In the genomic region with DNA sequence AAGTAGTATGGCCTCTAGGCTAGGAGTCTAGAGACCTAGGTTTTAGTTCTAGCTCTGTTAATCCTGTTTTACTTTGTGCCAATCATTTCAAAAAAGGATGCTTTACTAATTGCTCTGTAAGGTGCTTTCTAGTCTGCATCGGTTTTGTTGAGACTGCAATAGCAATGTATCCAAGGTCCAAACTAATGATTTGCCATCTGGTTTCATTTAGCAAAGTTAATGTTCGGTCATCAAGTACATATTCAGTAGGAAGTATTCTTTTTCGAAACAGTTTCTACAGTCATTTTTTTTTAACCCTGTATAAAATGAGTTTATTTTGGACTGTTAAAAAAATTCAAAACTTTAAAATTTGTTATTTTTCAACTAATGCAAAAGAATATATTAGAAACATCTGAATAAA, we compare ENCODE assay signal across 16 cellular contexts. TPM values are rescaled to one million over a fixed set of nuclear protein-coding genes. Genes with fewer than 3 reads are reported as not detected.
A peak's percentile ranks its signal among the peaks of the same experiment; 100 is the strongest.
DNase-seq lines count a peak whose midpoint lies in the region; ATAC-seq, FAIRE-seq and TF ChIP-seq lines count a peak whose summit lies in the region.
"Had no signal": no experiment of that assay in that cellular context is flagged by ENCODE, and none has a peak within 500 bp of the region (broad histone marks: within the 10 kb centered on the region; RNA-seq: fewer than 3 reads in every experiment).

No MANE protein-coding gene starts in this region.

- FAIRE-seq in small intestine (lab: Jason Lieb, UNC): no peak
- FAIRE-seq: A204.1, GM12878 had no signal

- WGBS in small intestine, 3 donors: 59 to 82% (median 62%) methylated on average over 3 of the region's 3 CpGs
- 57% methylated on average over 3 of the region's 3 CpGs for WGBS in suprapubic skin

- H3K9ac ChIP-seq in endocrine pancreas (ENCODE audit: control insufficient read depth, insufficient read depth, low read length): no peak overlapping the region
- H3K9ac ChIP-seq: BLaER1 had no signal

- no peak for TF ChIP-seq EP300 in suprapubic skin (IDR thresholded peaks at IDR 0.05)

- H3K4me3 ChIP-seq in endocrine pancreas (ENCODE audit: control insufficient read depth, insufficient read depth, low read length): peak overlapping the region; percentile 42
- H3K4me3 ChIP-seq in fibroblast of the aortic adventitia (ENCODE audit: low read depth, low read length): no peak overlapping the region
- H3K4me3 ChIP-seq in small intestine (ENCODE audit: low read depth in 1 of 2, low read length in 2 of 2): no peak overlapping the region
- H3K4me3 ChIP-seq in suprapubic skin: no peak overlapping the region
- H3K4me3 ChIP-seq: BLaER1, GM12878, GM23338 had no signal

- no peaks in the 10 kb centered on the region for H3K36me3 ChIP-seq in endocrine pancreas (ENCODE audit: control insufficient read depth, insufficient read depth, low read length)
- H3K36me3 ChIP-seq in small intestine (ENCODE audit: control insufficient read depth in 2 of 2, insufficient read depth in 2 of 2, low read length in 2 of 2): no peaks in the 10 kb centered on the region
- no peaks in the 10 kb centered on the region for H3K36me3 ChIP-seq in suprapubic skin
- H3K36me3 ChIP-seq: BLaER1 had no signal

- H3K4me1 Mint-ChIP-seq in activated T-cell treated with anti-CD3 and anti-CD28 coated beads, Interleukin-2, amount 50 U/mL, for 4 hours (ENCODE audit: low read depth): peaks cover 34% of the 10 kb centered on the region

- H3K4me1 ChIP-seq in endocrine pancreas (ENCODE audit: control insufficient read depth, insufficient read depth, low read length) (peaks cover 8% of the 10 kb centered on the region), small intestine (ENCODE audit: control insufficient read depth in 2 of 2, insufficient read depth in 1 of 2, low read depth in 1 of 2, low read length in 1 of 2) (peaks cover 0 to 9% of the 10 kb centered on the region in 2 donors), suprapubic skin (peaks cover 13% of the 10 kb centered on the region)

- peaks cover 4% of the 10 kb centered on the region for H3K36me3 Mint-ChIP-seq in activated T-cell treated with anti-CD3 and anti-CD28 coated beads, Interleukin-2, amount 50 U/mL, for 4 hours (ENCODE audit: insufficient read depth)

- no peak overlapping the region for H3K4me3 Mint-ChIP-seq in activated T-cell treated with anti-CD3 and anti-CD28 coated beads, Interleukin-2, amount 50 U/mL, for 4 hours
- H3K4me3 Mint-ChIP-seq: GM23338 had no signal

- H3K9me3 ChIP-seq in endocrine pancreas (ENCODE audit: control insufficient read depth, low read length): no peaks in the 10 kb centered on the region
- no peaks in the 10 kb centered on the region for H3K9me3 ChIP-seq in small intestine (ENCODE audit: control insufficient read depth, low read depth)
- no peaks in the 10 kb centered on the region for H3K9me3 ChIP-seq in suprapubic skin
- H3K9me3 ChIP-seq: BLaER1 had no signal

- no peaks in the 10 kb centered on the region for H3K9me3 Mint-ChIP-seq in activated T-cell treated with anti-CD3 and anti-CD28 coated beads, Interleukin-2, amount 50 U/mL, for 4 hours
- H3K9me3 Mint-ChIP-seq: GM23338 had no signal

- TF ChIP-seq CTCF in fibroblast of the aortic adventitia (IDR thresholded peaks at IDR 0.05; ENCODE audit: insufficient read depth, low read length) (no peak), suprapubic skin (IDR thresholded peaks at IDR 0.05) (no peak)

- peak; percentile 17 for DNase-seq in AG20443 (ENCODE audit: low spot score)
- DNase-seq in fibroblast of the aortic adventitia (ENCODE audit: low read depth): peak; percentile 33
- peak; percentile 31 for DNase-seq in small intestine
- no peak for DNase-seq in activated CD4-positive, alpha-beta T cell treated with anti-CD3 and anti-CD28 coated beads for 1 hour
- DNase-seq in activated T-cell treated with anti-CD3 and anti-CD28 coated beads, Interleukin-2, amount 50 U/mL, for 4 hours: no peak
- no peak for DNase-seq in suprapubic skin (ENCODE audit: low spot score in 2 of 2)
- DNase-seq: AML-193, Calu3, DMS 273 treated with DMSO at 0.1 percent for 48 hours, H7 had no signal

- ATAC-seq in activated T-cell treated with anti-CD3 and anti-CD28 coated beads, Interleukin-2, amount 50 U/mL, for 4 hours: no peak
- ATAC-seq: GM12878, GM23338 had no signal

- no peak overlapping the region for H3K27ac ChIP-seq in small intestine (ENCODE audit: low read depth in 1 of 2, low read length in 1 of 2)
- H3K27ac ChIP-seq in suprapubic skin: no peak overlapping the region
- H3K27ac ChIP-seq: BLaER1, HL-60 had no signal

- H3K27me3 Mint-ChIP-seq in activated T-cell treated with anti-CD3 and anti-CD28 coated beads, Interleukin-2, amount 50 U/mL, for 4 hours (ENCODE audit: low read depth): no peaks in the 10 kb centered on the region

- no peak for TF ChIP-seq POLR2A in suprapubic skin (IDR thresholded peaks at IDR 0.05)

- H3K27me3 ChIP-seq in endocrine pancreas (ENCODE audit: control insufficient read depth, insufficient read depth, low read length): no peaks in the 10 kb centered on the region
- no peaks in the 10 kb centered on the region for H3K27me3 ChIP-seq in small intestine (ENCODE audit: control insufficient read depth in 2 of 2, insufficient read depth in 2 of 2, low read length in 2 of 2)
- no peaks in the 10 kb centered on the region for H3K27me3 ChIP-seq in suprapubic skin
- H3K27me3 ChIP-seq: BLaER1 had no signal

RNA-seq across cellular contexts. Expression of gene GALK2, which starts 2.0 kb away (rescaled TPM):
- total RNA-seq in fibroblast of the aortic adventitia (ENCODE audit: low replicate concordance) (30.9 and 50.5 TPM in 2 replicates), suprapubic skin (10 to 100 TPM; 23.3 to 35.2 (median 33.8) TPM)
- 10 to 100 TPM; 26.2 to 55.5 (median 38.4) TPM for polyA plus RNA-seq in small intestine
- 10 to 100 TPM; 23.0 to 25.6 (median 24.5) TPM for total RNA-seq in activated T-cell treated with anti-CD3 and anti-CD28 coated beads, Interleukin-2, amount 50 U/mL, for 4 hours

RNA-seq across cellular contexts. Expression of gene COPS2, which starts 12.6 kb away (rescaled TPM):
- total RNA-seq in fibroblast of the aortic adventitia (ENCODE audit: low replicate concordance): 116 and 176 TPM in 2 replicates
- 10 to 100 TPM; 48.2 to 50.5 (median 49.9) TPM for polyA plus RNA-seq in small intestine
- total RNA-seq in activated T-cell treated with anti-CD3 and anti-CD28 coated beads, Interleukin-2, amount 50 U/mL, for 4 hours: 100 to 1,000 TPM in 1 of 3 donors, 10 to 100 TPM in 2; 99.4 to 108 (median 99.8) TPM
- 10 to 100 TPM; 39.6 to 55.1 (median 47.7) TPM for total RNA-seq in suprapubic skin

Comparison
In these comparisons a context has a peak if more than half of its experiments do, and no peak if none do; other contexts are left out.
1. DNase-seq: peak in AG20443 (single experiment), fibroblast of the aortic adventitia (single experiment) and small intestine (single experiment); none in activated CD4-positive, alpha-beta T cell treated with anti-CD3 and anti-CD28 coated beads for 1 hour (single experiment), activated T-cell treated with anti-CD3 and anti-CD28 coated beads, Interleukin-2, amount 50 U/mL, for 4 hours (single experiment) and suprapubic skin (0 of 2).